Comparison of ENCODE assay signal across 26 cellular contexts in genomic region chr16:14051110-14051729, GRCh38. TPM values are rescaled to one million over a fixed set of nuclear protein-coding genes. Genes with fewer than 3 reads are reported as not detected.
A peak's percentile ranks its signal among the peaks of the same experiment; 100 is the strongest.
DNase-seq lines count a peak whose midpoint lies in the region; ATAC-seq and TF ChIP-seq lines count a peak whose summit lies in the region.
"Had no signal": no experiment of that assay in that cellular context is flagged by ENCODE, and none has a peak within 500 bp of the region (broad histone marks: within the 10 kb centered on the region; RNA-seq: fewer than 3 reads in every experiment).

No MANE protein-coding gene starts in this region.

- no peak for TF ChIP-seq CTCF in HCT116 (IDR thresholded peaks at IDR 0.05 in 2 of 3, conservative IDR thresholded peaks at IDR 0.05 in 1 of 3; ENCODE audit: borderline replicate concordance in 1 of 3, insufficient read depth in 1 of 3, low read depth in 2 of 3, low read length in 2 of 3)
- no peak for TF ChIP-seq CTCF in PC-9 (conservative IDR thresholded peaks at IDR 0.05)
- no peak for TF ChIP-seq CTCF in foreskin keratinocyte (conservative IDR thresholded peaks at IDR 0.05)
- TF ChIP-seq CTCF in smooth muscle cell (IDR thresholded peaks at IDR 0.05; ENCODE audit: borderline replicate concordance, insufficient read depth, poor library complexity, severe bottlenecking) = no peak
- no peak for TF ChIP-seq CTCF in gastroesophageal sphincter (IDR thresholded peaks at IDR 0.05)

- TF ChIP-seq EP300 in gastroesophageal sphincter (IDR thresholded peaks at IDR 0.05) = no peak

- H4K20me1 ChIP-seq in HCT116 (ENCODE audit: insufficient read depth) = no peaks in the 10 kb centered on the region
- no peaks in the 10 kb centered on the region for H4K20me1 ChIP-seq in PC-9 (ENCODE audit: insufficient read depth)
- no peaks in the 10 kb centered on the region for H4K20me1 ChIP-seq in smooth muscle cell (ENCODE audit: low read depth)
- H4K20me1 ChIP-seq: BLaER1 had no signal

- peak overlapping the region; percentile 65 for H3K4me2 ChIP-seq in HCT116 (ENCODE audit: low read length)
- H3K4me2 ChIP-seq in PC-9 = peak overlapping the region; percentile 64
- peak overlapping the region; percentile 42 for H3K4me2 ChIP-seq in smooth muscle cell
- H3K4me2 ChIP-seq: BLaER1 had no signal

- TF ChIP-seq POLR2A in HCT116 (IDR thresholded peaks at IDR 0.05; ENCODE audit: borderline replicate concordance, extremely low read depth, insufficient read depth, insufficient read length) = no peak
- no peak for TF ChIP-seq POLR2A in gastroesophageal sphincter (IDR thresholded peaks at IDR 0.05)

- H3K9me3 ChIP-seq in HCT116 (ENCODE audit: control insufficient read depth in 1 of 2, insufficient read depth in 1 of 2, low read depth in 1 of 2, low read length in 2 of 2) (no peaks in the 10 kb centered on the region), PC-9 (ENCODE audit: insufficient read depth, low read depth) (no peaks in the 10 kb centered on the region), smooth muscle cell (replicated peaks; ENCODE audit: low read depth) (no peaks in the 10 kb centered on the region), gastroesophageal sphincter (peaks cover 0 to 4% (median 0%) of the 10 kb centered on the region in 3 donors)
- H3K9me3 ChIP-seq: adrenal gland, BLaER1, Peyer's patch, suprapubic skin had no signal

- POLR2A ChIA-PET in HCT116 (lab: Charles Lee) = no interaction called here
- POLR2A ChIA-PET in PC-9 (lab: Charles Lee; ENCODE audit: unreplicated experiment) = no interaction called here

- intact Hi-C loops in HCT116 (cut with micrococcal nuclease) (no loop called here), PC-9 (cut with micrococcal nuclease; ENCODE audit: unreplicated experiment) (loop anchor here (5.0 kb wide), 1 partner anchor 94 kb away; no protein-coding TSS in a partner anchor)

- no peak for TF ChIP-seq RAD21 in HCT116 (IDR thresholded peaks at IDR 0.05; ENCODE audit: low read depth)

- H3K79me2 ChIP-seq in HCT116 (ENCODE audit: insufficient read depth, low read length) (no peaks in the 10 kb centered on the region), PC-9 (ENCODE audit: low read depth) (no peaks in the 10 kb centered on the region), smooth muscle cell (ENCODE audit: low read depth) (no peaks in the 10 kb centered on the region)

- CTCF ChIA-PET in HCT116 (lab: Charles Lee) = no interaction called here
- CTCF ChIA-PET in PC-9 (lab: Charles Lee) = no interaction called here

- H3F3A ChIP-seq in PC-9 (ENCODE audit: insufficient read depth, low read depth) (0 out of 2 replicates have a peak, but pooled peaks cover 3% of the 10 kb centered on the region), smooth muscle cell (ENCODE audit: low read depth) (no peaks in the 10 kb centered on the region)

- H3K36me3 ChIP-seq in HCT116 (ENCODE audit: control insufficient read depth in 1 of 2, insufficient read depth in 2 of 2, low read length in 2 of 2) (no peaks in the 10 kb centered on the region), PC-9 (ENCODE audit: low read depth) (no peaks in the 10 kb centered on the region), smooth muscle cell (ENCODE audit: low read depth) (no peaks in the 10 kb centered on the region), gastroesophageal sphincter (no peaks in the 10 kb centered on the region)
- H3K36me3 ChIP-seq: adrenal gland, BLaER1, esophagus squamous epithelium, heart right ventricle, Peyer's patch, suprapubic skin had no signal

- H3K4me3 ChIP-seq in HCT116 (replicated peaks in 1 of 2; ENCODE audit: low read depth in 1 of 2, low read length in 2 of 2) = peak overlapping the region in 1 of 2 experiments; percentile 20; a peak in 1 of 4 replicates
- peak overlapping the region; percentile 22; the same call in 1 of the 2 replicates for H3K4me3 ChIP-seq in PC-9
- H3K4me3 ChIP-seq in smooth muscle cell = no peak overlapping the region
- H3K4me3 ChIP-seq in gastroesophageal sphincter = no peak overlapping the region
- H3K4me3 ChIP-seq: adrenal gland, BLaER1, body of pancreas, heart right ventricle, Peyer's patch, skin epidermis, suprapubic skin had no signal

- RAD21 ChIA-PET in HCT116 (lab: Charles Lee; ENCODE audit: low non-redundant PET in 1 of 2, low total read pairs in 2 of 2, uncharacterized antibody in 2 of 2, unreplicated experiment in 2 of 2) = no interaction called here

- H2AFZ ChIP-seq in HCT116 (ENCODE audit: low read depth, low read length, poor library complexity, severe bottlenecking) (peak overlapping the region; percentile 79), PC-9 (peak overlapping the region; percentile 57), smooth muscle cell (ENCODE audit: low read depth) (peak overlapping the region; percentile 24)

- no peaks in the 10 kb centered on the region for H3K27me3 ChIP-seq in HCT116 (ENCODE audit: insufficient read depth, low read length)
- no peaks in the 10 kb centered on the region for H3K27me3 ChIP-seq in PC-9 (ENCODE audit: insufficient read depth, low read depth)
- H3K27me3 ChIP-seq in foreskin keratinocyte = no peaks in the 10 kb centered on the region
- H3K27me3 ChIP-seq in smooth muscle cell (ENCODE audit: low read depth) = no peaks in the 10 kb centered on the region
- no peaks in the 10 kb centered on the region for H3K27me3 ChIP-seq in gastroesophageal sphincter
- H3K27me3 ChIP-seq: adrenal gland, BLaER1, body of pancreas, esophagus squamous epithelium, heart right ventricle, Peyer's patch, suprapubic skin had no signal

- H3K9me2 ChIP-seq in HCT116 (ENCODE audit: insufficient read depth) (no peaks in the 10 kb centered on the region), PC-9 (ENCODE audit: insufficient read depth) (no peaks in the 10 kb centered on the region)

- peak; percentile 32; the same call in 1 of the 2 replicates for ATAC-seq in HCT116
- ATAC-seq in foreskin keratinocyte = peak; percentile 13
- ATAC-seq in gastroesophageal sphincter = no peak
- ATAC-seq: activated CD4-positive, CD25-positive, alpha-beta regulatory T cell treated with anti-CD3 and anti-CD28 coated beads, Interleukin-2, amount 50 U/mL, for 24 hours; heart right ventricle had no signal

- H3K9ac ChIP-seq in HCT116 (ENCODE audit: low read length) (no peak overlapping the region), smooth muscle cell (ENCODE audit: low read depth) (peak overlapping the region; percentile 38)
- H3K9ac ChIP-seq: BLaER1 had no signal

- H3K27ac ChIP-seq in HCT116 (ENCODE audit: low read depth, low read length) (no peak overlapping the region), PC-9 (peak overlapping the region; percentile 33), foreskin keratinocyte (no peak overlapping the region), smooth muscle cell (ENCODE audit: low read depth) (peak overlapping the region; percentile 7), gastroesophageal sphincter (peak overlapping the region in 1 of 4 donors; percentile 2)
- H3K27ac ChIP-seq: adrenal gland, BLaER1, Peyer's patch, suprapubic skin had no signal

- WGBS in smooth muscle cell (ENCODE audit: low lambda C conversion rate) = 92% methylated on average over 5 of the region's 5 CpGs
- WGBS in gastroesophageal sphincter (ENCODE audit: low coverage in 1 of 2), 2 donors = 83 to 92% methylated on average over 4 to 5 of the region's 5 CpGs

- DNase-seq in HCT116 (ENCODE audit: low read depth, low spot score) (no peak), PC-9 (no peak), foreskin keratinocyte (no peak), smooth muscle cell (lab: John Stamatoyannopoulos, UW; ENCODE audit: unreplicated experiment) (no peak)
- no peak for DNase-seq in stimulated activated CD4-positive, alpha-beta T cell treated with anti-CD3 and anti-CD28 coated beads, Interleukin-2, amount 100 ng/mL, for 24 hours
- DNase-seq in stimulated activated CD4-positive, alpha-beta T cell treated with anti-CD3 and anti-CD28 coated beads, Interleukin-15, amount 100 ng/mL, for 24 hours = no peak
- DNase-seq: activated CD4-positive, alpha-beta memory T cell treated with anti-CD3 and anti-CD28 coated beads for 36 hours; activated naive CD4-positive, alpha-beta T cell treated with anti-CD3 and anti-CD28 coated beads, Interleukin-2, amount 10 ng/mL, durations not matched to agents 7 days and 5 days; DMS153; esophagus squamous epithelium; foreskin melanocyte; heart right ventricle; Kasumi-1; NCI-H1436 treated with DMSO at 0.1 percent for 48 hours; NCI-H2107; NCI-H345; Peyer's patch; SHP77 treated with DMSO at 0.1 percent for 48 hours; stimulated activated naive CD4-positive, alpha-beta T cell treated with Interleukin-2 at 50 U/mL for 16 hours had no signal

- peaks cover 5 to 12% of the 10 kb centered on the region in 2 experiments; a peak in 3 of 4 replicates for H3K4me1 ChIP-seq in HCT116 (ENCODE audit: control insufficient read depth in 1 of 2, insufficient read depth in 2 of 2, low read length in 2 of 2)
- H3K4me1 ChIP-seq in PC-9 (replicated peaks; ENCODE audit: insufficient read depth) = peaks cover 17% of the 10 kb centered on the region
- H3K4me1 ChIP-seq in foreskin keratinocyte = peaks cover 8% of the 10 kb centered on the region
- peaks cover 5% of the 10 kb centered on the region for H3K4me1 ChIP-seq in smooth muscle cell (ENCODE audit: low read depth)
- peaks cover 0 to 6% (median 0%) of the 10 kb centered on the region in 3 donors for H3K4me1 ChIP-seq in gastroesophageal sphincter
- H3K4me1 ChIP-seq: BLaER1, body of pancreas, Peyer's patch, suprapubic skin had no signal

- BruUV-seq in HCT116 (replicated peaks; lab: Mats Ljungman, UMichigan) (no TSS peak), PC-9 (replicated peaks; lab: Mats Ljungman, UMichigan) (TSS peak; percentile 76)

TF ChIP-seq in HCT116, 20 proteins besides CTCF, POLR2A, EP300 and RAD21 (continues in another document):
- TF ChIP-seq TCF7L2 (IDR thresholded peaks at IDR 0.05; ENCODE audit: borderline replicate concordance, extremely low read depth, insufficient read depth, insufficient read length) = no peak
- TF ChIP-seq EZH2 (IDR thresholded peaks at IDR 0.05) = no peak
- TF ChIP-seq FOSL1 (IDR thresholded peaks at IDR 0.05; ENCODE audit: low read depth) = no peak
- no peak for TF ChIP-seq YY1 (IDR thresholded peaks at IDR 0.05; ENCODE audit: extremely low read depth, insufficient replicate concordance, low read depth, low read length)
- no peak for TF ChIP-seq JUND (IDR thresholded peaks at IDR 0.05)
- TF ChIP-seq, protein P1, sequence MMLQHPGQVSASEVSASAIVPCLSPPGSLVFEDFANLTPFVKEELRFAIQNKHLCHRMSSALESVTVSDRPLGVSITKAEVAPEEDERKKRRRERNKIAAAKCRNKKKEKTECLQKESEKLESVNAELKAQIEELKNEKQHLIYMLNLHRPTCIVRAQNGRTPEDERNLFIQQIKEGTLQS (IDR thresholded peaks at IDR 0.05) = no peak
- TF ChIP-seq EGR1 (IDR thresholded peaks at IDR 0.05; ENCODE audit: low read depth) = no peak
- TF ChIP-seq CEBPB (IDR thresholded peaks at IDR 0.05; ENCODE audit: low read depth) = no peak
- TF ChIP-seq EZH2phosphoT487 (IDR thresholded peaks at IDR 0.05; ENCODE audit: borderline replicate concordance) = no peak

RNA-seq across cellular contexts. Expression of gene MRTFB, which starts 19.9 kb away (rescaled TPM):
- 39.0 TPM for total RNA-seq in HCT116 (2021; ENCODE audit: unreplicated experiment)
- 8.6 and 11.7 TPM in 2 replicates for polyA plus RNA-seq in HCT116 (2012)
- 47.3 and 71.5 TPM in 2 replicates for total RNA-seq in PC-9 (2021)
- 13.6 and 14.5 TPM in 2 replicates for total RNA-seq in foreskin keratinocyte
- polyA plus RNA-seq in foreskin keratinocyte = 2.1 and 2.5 TPM in 2 replicates
- total RNA-seq in smooth muscle cell = 20.7 and 22.6 TPM in 2 replicates
- 6.8 and 9.7 TPM in 2 replicates for polyA plus RNA-seq in smooth muscle cell
- 10 to 100 TPM; 38.8 to 53.1 (median 41.1) TPM for total RNA-seq in gastroesophageal sphincter

Comparison
In these comparisons a context has a peak if more than half of its experiments do, and no peak if none do; other contexts are left out.
1. H2AFZ ChIP-seq: peak in every context shown above with its lines; median percentile 79 in HCT116; 57 in PC-9; 24 in smooth muscle cell.
2. H3K27ac ChIP-seq: peak in PC-9 (single experiment) and smooth muscle cell (single experiment); none in HCT116 (single experiment) and foreskin keratinocyte (single experiment).
3. Peak in every context shown above with its lines, with median percentiles within 50 percentile points of each other: H3K4me2 ChIP-seq.